8 cellular contexts compared by ENCODE assay signal in the genomic region with DNA sequence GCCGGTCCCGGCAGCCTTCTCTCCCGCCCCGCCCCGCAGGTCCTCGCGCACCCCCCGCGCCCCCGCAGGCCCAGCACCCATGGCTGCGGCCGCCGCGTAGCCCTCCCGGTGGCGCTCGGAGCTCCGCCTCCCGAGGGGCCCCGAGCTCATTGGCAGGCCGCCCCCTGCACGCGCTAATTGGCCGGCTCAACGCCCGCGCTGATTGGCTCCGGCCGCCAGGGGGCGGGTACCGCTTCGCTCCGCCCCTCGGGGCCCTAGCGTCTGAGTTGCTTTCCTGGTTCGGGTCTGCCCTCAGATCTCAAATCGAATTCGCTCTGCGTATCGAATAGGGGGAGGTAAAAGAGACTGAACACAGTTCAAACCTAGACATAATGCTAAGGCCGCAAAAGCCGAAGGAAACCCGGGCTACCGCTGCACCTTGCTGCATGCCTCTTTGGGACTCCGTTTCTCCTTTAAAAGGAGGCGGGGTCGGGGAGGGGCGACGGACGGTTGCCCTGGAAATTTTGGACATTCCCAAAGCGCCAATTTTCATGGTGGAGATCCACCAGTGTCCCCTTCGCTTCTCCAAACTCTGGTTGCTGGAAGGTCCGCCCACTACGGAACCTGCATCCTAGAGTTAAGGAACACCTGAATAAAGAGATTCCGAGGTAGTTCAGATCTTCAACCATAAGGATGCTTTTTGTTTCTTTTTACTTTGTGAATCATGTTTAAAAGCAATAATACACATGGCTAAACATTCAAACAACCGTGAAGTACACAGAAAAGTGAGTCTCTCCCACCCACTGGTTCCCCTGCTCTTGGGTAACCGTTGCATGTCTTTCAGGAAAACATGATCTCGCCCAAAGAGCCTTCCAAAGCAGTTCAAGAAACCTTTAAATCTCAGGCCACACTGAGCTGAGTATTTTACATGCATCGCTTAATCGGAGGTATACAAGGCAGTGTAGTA. TPM values are rescaled to one million over a fixed set of nuclear protein-coding genes. Genes with fewer than 3 reads are reported as not detected.
A peak's percentile ranks its signal among the peaks of the same experiment; 100 is the strongest.
DNase-seq lines count a peak whose midpoint lies in the region; ATAC-seq, FAIRE-seq and TF ChIP-seq lines count a peak whose summit lies in the region.

A gene (minus strand): TSS at position 117 of the 946 bp plus-strand sequence. CDS start 463 bp downstream, outside the sequence.

- peaks cover 58% of the 10 kb centered on the region for H3K4me1 ChIP-seq in KMS-11 (ENCODE audit: low read depth, poor library complexity, severe bottlenecking)
- peaks cover 6% of the 10 kb centered on the region for H3K4me1 ChIP-seq in fibroblast of lung (ENCODE audit: control insufficient read depth, extremely low read depth, insufficient read depth, low read length)

- H4K20me1 ChIP-seq in KMS-11 (ENCODE audit: insufficient read depth) (no peaks in the 10 kb centered on the region; the same call in 1 of the 2 replicates), fibroblast of lung (ENCODE audit: control insufficient read depth, extremely low read depth, insufficient read depth, low read length) (peaks cover 2% of the 10 kb centered on the region)

- peak; percentile 60 for DNase-seq in DMS79 (lab: John Stamatoyannopoulos, UW)
- DNase-seq in RCC 7860 (ENCODE audit: low spot score) = peak; percentile 82
- peak; percentile 88 to 94 for DNase-seq in activated T-helper 1 cell treated with anti-CD3 and anti-CD28 coated beads, Interleukin-2, amount 50 U/mL, for 16 hours (ENCODE audit: low read depth in 1 of 2, low spot score in 1 of 2)
- peak; percentile 84 to 86 for DNase-seq in fibroblast of lung (ENCODE audit: low read depth in 2 of 2)
- peak; percentile 96 for DNase-seq in natural killer cell
- DNase-seq in stimulated activated naive CD4-positive, alpha-beta T cell treated with Interleukin-2 at 50 U/mL for 16 hours (lab: John Stamatoyannopoulos, UW) = peak; percentile 93

- H3K36me3 ChIP-seq in KMS-11 (ENCODE audit: insufficient read depth) = no peaks in the 10 kb centered on the region
- H3K36me3 ChIP-seq in fibroblast of lung (ENCODE audit: control insufficient read depth, insufficient read depth, low read length) = no peaks in the 10 kb centered on the region

- no peaks in the 10 kb centered on the region for H3K36me3 Mint-ChIP-seq in natural killer cell

- no peak for FAIRE-seq in RCC 7860 (lab: Jason Lieb, UNC)

- H3K9ac ChIP-seq in KMS-11 (peak within 1 kb of the TSS; percentile 48; the same call in 1 of the 2 replicates), fibroblast of lung (ENCODE audit: insufficient read depth, low read length) (peak within 1 kb of the TSS; percentile 57)

- no peaks in the 10 kb centered on the region for H3K9me3 ChIP-seq in fibroblast of lung (ENCODE audit: control insufficient read depth, insufficient read depth, low read depth, low read length)

- peak within 1 kb of the TSS in 1 of 2 donors; percentile 77 for H3K27ac Mint-ChIP-seq in natural killer cell

- H3K9me3 Mint-ChIP-seq in natural killer cell = no peaks in the 10 kb centered on the region

- H3K27me3 ChIP-seq in KMS-11 (ENCODE audit: insufficient read depth, low read depth) (no peaks in the 10 kb centered on the region), fibroblast of lung (ENCODE audit: control insufficient read depth, insufficient read depth, low read length) (no peaks in the 10 kb centered on the region)

- H3K4me2 ChIP-seq in KMS-11 = peak within 1 kb of the TSS; percentile 89
- H3K4me2 ChIP-seq in fibroblast of lung (ENCODE audit: extremely low read depth, insufficient read depth, low read length) = peak within 1 kb of the TSS; percentile 94

- TF ChIP-seq CTCF in KMS-11 (conservative IDR thresholded peaks at IDR 0.05; ENCODE audit: low read depth, low read length) (peak; percentile 67), fibroblast of lung (conservative IDR thresholded peaks at IDR 0.05 in 1 of 2, IDR thresholded peaks at IDR 0.05 in 1 of 2; ENCODE audit: low read depth in 1 of 2, low read length in 2 of 2) (no peak), natural killer cell (IDR thresholded peaks at IDR 0.05) (no peak)

- H3K27me3 Mint-ChIP-seq in natural killer cell (ENCODE audit: low read depth in 2 of 2) = no peaks in the 10 kb centered on the region

- H3K79me2 ChIP-seq in KMS-11 (ENCODE audit: insufficient read depth, low read depth) (peaks cover 54% of the 10 kb centered on the region; the same call in 1 of the 2 replicates), fibroblast of lung (ENCODE audit: control insufficient read depth, insufficient read depth, low read length) (peaks cover 42% of the 10 kb centered on the region)

- peaks cover 65 to 79% of the 10 kb centered on the region in 2 donors for H3K4me1 Mint-ChIP-seq in natural killer cell

- ATAC-seq in GM21723 (IDR thresholded peaks at IDR 0.05; ENCODE audit: unreplicated experiment) (peak; percentile 56), natural killer cell (peak; percentile 82 to 90 (median 83))

- H3K4me3 ChIP-seq in KMS-11 (IDR thresholded peaks at IDR 0.05; ENCODE audit: insufficient read depth, low read depth, low read length) (no peak within 1 kb of the TSS), fibroblast of lung (replicated peaks in 1 of 4; ENCODE audit: control extremely low read depth in 1 of 4, insufficient read depth in 1 of 4, low read depth in 3 of 4, low read length in 4 of 4) (peak within 1 kb of the TSS; percentile 66 to 94 (median 85))

- H3K27ac ChIP-seq in KMS-11 (no peak within 1 kb of the TSS), fibroblast of lung (ENCODE audit: insufficient read depth, low read length) (peak within 1 kb of the TSS; percentile 46)

- H2AFZ ChIP-seq in KMS-11 (ENCODE audit: low read depth) = peak within 1 kb of the TSS; percentile 72
- peak within 1 kb of the TSS; percentile 97 for H2AFZ ChIP-seq in fibroblast of lung (ENCODE audit: low read length)

- H3K4me3 Mint-ChIP-seq in natural killer cell = peak within 1 kb of the TSS; percentile 86

- intact Hi-C loops in natural killer cell (cut with micrococcal nuclease) = no loop called here

RNA-seq across cellular contexts. Expression of the gene that starts here (rescaled TPM):
- total RNA-seq in fibroblast of lung = 44.7 and 49.9 TPM in 2 replicates
- polyA plus RNA-seq in fibroblast of lung = 38.8 and 40.3 TPM in 2 replicates
- 37.5 and 44.5 TPM in 2 replicates for polyA plus RNA-seq in fibroblast of lung (2012)
- polyA minus RNA-seq in fibroblast of lung (ENCODE audit: low replicate concordance) = 55.4 and 70.6 TPM in 2 replicates
- 10 to 100 TPM in 2 of 3 donors, 1 to 10 TPM in 1; 8.7 to 15.2 (median 14.4) TPM for total RNA-seq in natural killer cell
